Comparison of ENCODE assay signal across 20 cellular contexts in the genomic region with DNA sequence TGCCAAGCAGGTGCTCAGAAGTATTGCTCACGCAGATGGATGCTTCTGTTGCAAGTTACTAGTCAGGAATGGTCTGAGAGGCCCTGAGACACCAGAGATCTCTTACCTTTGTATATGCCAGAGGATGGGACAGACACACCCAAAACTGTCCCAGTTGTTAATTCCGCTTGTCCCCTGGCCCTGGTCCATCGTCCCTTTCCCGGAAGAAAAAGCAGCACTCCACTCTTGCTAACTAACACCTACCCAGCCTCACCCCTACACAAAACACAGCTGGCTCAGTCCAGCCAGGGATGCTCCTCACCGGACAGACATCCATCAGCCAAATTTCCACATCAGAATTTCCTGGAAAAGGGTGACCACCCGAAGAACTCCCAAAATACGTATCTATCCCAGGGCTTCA. TPM values are rescaled to one million over a fixed set of nuclear protein-coding genes. Genes with fewer than 3 reads are reported as not detected.
DNase-seq lines count a peak whose midpoint lies in the region; ATAC-seq and TF ChIP-seq lines count a peak whose summit lies in the region.
"Had no signal": no experiment of that assay in that cellular context is flagged by ENCODE, and none has a peak within 500 bp of the region (broad histone marks: within the 10 kb centered on the region; RNA-seq: fewer than 3 reads in every experiment).

No MANE protein-coding gene starts in this region.

- H3K36me3 Mint-ChIP-seq in nephron progenitor cell (ENCODE audit: low read depth), result peaks cover 22% of the 10 kb centered on the region
- H3K36me3 Mint-ChIP-seq in activated CD4-positive, alpha-beta memory T cell treated with anti-CD3 and anti-CD28 coated beads for 36 hours, result peaks cover 4% of the 10 kb centered on the region
- H3K36me3 Mint-ChIP-seq: CD4-positive, alpha-beta memory T cell had no signal

- H3K27me3 ChIP-seq in heart left ventricle, result peaks cover 0 to 16% (median 3%) of the 10 kb centered on the region in 9 donors
- peaks cover 0 to 45% (median 2%) of the 10 kb centered on the region in 4 donors for H3K27me3 ChIP-seq in esophagus muscularis mucosa
- no peaks in the 10 kb centered on the region for H3K27me3 ChIP-seq in tibial nerve
- H3K27me3 ChIP-seq: ovary had no signal

- DNase-seq in heart left ventricle, result no peak
- DNase-seq in Right ventricle myocardium superior, result no peak
- no peak for DNase-seq in esophagus muscularis mucosa (ENCODE audit: extremely low spot score)
- DNase-seq in nephron progenitor cell, result no peak
- no peak for DNase-seq in tibial nerve (ENCODE audit: low spot score in 2 of 2)
- no peak for DNase-seq in activated CD4-positive, alpha-beta memory T cell treated with anti-CD3 and anti-CD28 coated beads for 36 hours
- no peak for DNase-seq in NK-92 (lab: John Stamatoyannopoulos, UW; ENCODE audit: unreplicated experiment)
- DNase-seq in GM19240 (ENCODE audit: insufficient read length, low spot score), result no peak
- DNase-seq: activated naive CD4-positive, alpha-beta T cell; CD4-positive, alpha-beta memory T cell; DMS79 treated with DMSO at 0.1 percent for 48 hours; ovary; PC-3; stimulated activated CD4-positive, alpha-beta T cell treated with anti-CD3 and anti-CD28 coated beads, Interleukin-12 subunit alpha, Interleukin-12 subunit beta, amount 100 ng/mL, for 4 hours; T-helper 9 cell had no signal

- H3K27ac Mint-ChIP-seq in nephron progenitor cell, result no peak overlapping the region
- H3K27ac Mint-ChIP-seq in activated CD4-positive, alpha-beta memory T cell treated with anti-CD3 and anti-CD28 coated beads for 36 hours, result no peak overlapping the region
- H3K27ac Mint-ChIP-seq: CD4-positive, alpha-beta memory T cell; stimulated activated memory B cell treated with anti-CD40 and anti-IgM and Interleukin-4, amounts not matched to agents 10 μg/mL and 1 μg/mL and 100 μg/mL, for 72 hours had no signal

- no peak for TF ChIP-seq POLR2A in heart left ventricle (IDR thresholded peaks at IDR 0.05)
- TF ChIP-seq POLR2A in esophagus muscularis mucosa (IDR thresholded peaks at IDR 0.05; ENCODE audit: low read depth), result no peak
- TF ChIP-seq POLR2A in tibial nerve (IDR thresholded peaks at IDR 0.05), result no peak

- CTCF ChIA-PET in activated CD4-positive, alpha-beta memory T cell treated with anti-CD3 and anti-CD28 coated beads for 36 hours (lab: Charles Lee), result interaction anchor here (1.2 kb wide), 1 partner anchor 30 kb away, joined by 4 read pairs; no protein-coding TSS in a partner anchor

- intact Hi-C loops in heart left ventricle (cut with DNase I), result loop anchor here in 4 of 10 donors (5.0 to 10.0 kb wide), 4 partner anchors 74 to 84 kb away; no protein-coding TSS in a partner anchor
- intact Hi-C loops in Right ventricle myocardium superior (cut with DNase I), result loop anchor here (10.0 kb wide), 1 partner anchor 72 kb away; no protein-coding TSS in a partner anchor
- intact Hi-C loops in esophagus muscularis mucosa (cut with DNase I), result no loop called here
- intact Hi-C loops in activated CD4-positive, alpha-beta memory T cell treated with anti-CD3 and anti-CD28 coated beads for 36 hours (cut with micrococcal nuclease), result no loop called here

- peak overlapping the region in 4 of 12 donors; percentile 42 to 84 (median 72) for H3K27ac ChIP-seq in heart left ventricle
- H3K27ac ChIP-seq in esophagus muscularis mucosa (replicated peaks in 1 of 4), result peak overlapping the region in 3 of 4 donors; percentile 53 to 73 (median 70)
- no peak overlapping the region for H3K27ac ChIP-seq in tibial nerve
- H3K27ac ChIP-seq: ascending aorta, HL-60, ovary had no signal

- peaks cover 23% of the 10 kb centered on the region for H3K4me1 Mint-ChIP-seq in nephron progenitor cell
- peaks cover 3% of the 10 kb centered on the region for H3K4me1 Mint-ChIP-seq in activated CD4-positive, alpha-beta memory T cell treated with anti-CD3 and anti-CD28 coated beads for 36 hours (ENCODE audit: low read depth)

- H3K4me1 ChIP-seq in heart left ventricle (peaks cover 0 to 35% (median 5%) of the 10 kb centered on the region in 12 donors), esophagus muscularis mucosa (peaks cover 0 to 35% (median 33%) of the 10 kb centered on the region in 4 donors), tibial nerve (peaks cover 0 to 22% (median 4%) of the 10 kb centered on the region in 4 donors)
- H3K4me1 ChIP-seq: ascending aorta, HAP-1 had no signal

- H3K4me3 ChIP-seq in heart left ventricle, result peak overlapping the region in 8 of 12 donors; percentile 64 to 84 (median 78)
- peak overlapping the region; percentile 72 to 85 (median 76) for H3K4me3 ChIP-seq in esophagus muscularis mucosa
- peak overlapping the region in 3 of 4 donors; percentile 50 to 84 (median 62) for H3K4me3 ChIP-seq in tibial nerve
- H3K4me3 ChIP-seq: HAP-1, K562 had no signal

- H3K9me3 ChIP-seq in heart left ventricle (peaks cover 0 to 20% (median 13%) of the 10 kb centered on the region in 12 donors), esophagus muscularis mucosa (peaks cover 0 to 16% (median 13%) of the 10 kb centered on the region in 4 donors), tibial nerve (peaks cover 0 to 26% (median 2%) of the 10 kb centered on the region in 4 donors)
- H3K9me3 ChIP-seq: HAP-1, ovary had no signal

- peaks cover 76% of the 10 kb centered on the region for H3K27me3 Mint-ChIP-seq in nephron progenitor cell (ENCODE audit: low read depth, poor library complexity)
- H3K27me3 Mint-ChIP-seq in activated CD4-positive, alpha-beta memory T cell treated with anti-CD3 and anti-CD28 coated beads for 36 hours, result peaks cover 28% of the 10 kb centered on the region

- peaks cover 43% of the 10 kb centered on the region for H3K9me3 Mint-ChIP-seq in nephron progenitor cell
- H3K9me3 Mint-ChIP-seq in activated CD4-positive, alpha-beta memory T cell treated with anti-CD3 and anti-CD28 coated beads for 36 hours, result peaks cover 29% of the 10 kb centered on the region

- H3K36me3 ChIP-seq in heart left ventricle, result no peaks in the 10 kb centered on the region
- peaks cover 0 to 3% (median 0%) of the 10 kb centered on the region in 4 donors for H3K36me3 ChIP-seq in esophagus muscularis mucosa
- peaks cover 0 to 12% (median 0%) of the 10 kb centered on the region in 3 donors for H3K36me3 ChIP-seq in tibial nerve
- H3K36me3 ChIP-seq: ascending aorta, HAP-1, ovary had no signal

- peak overlapping the region; percentile 13 for H3K4me3 Mint-ChIP-seq in nephron progenitor cell
- H3K4me3 Mint-ChIP-seq in activated CD4-positive, alpha-beta memory T cell treated with anti-CD3 and anti-CD28 coated beads for 36 hours, result no peak overlapping the region
- H3K4me3 Mint-ChIP-seq: stimulated activated memory B cell treated with anti-CD40 and anti-IgM and Interleukin-4, amounts not matched to agents 10 μg/mL and 1 μg/mL and 100 μg/mL, for 72 hours had no signal

- ATAC-seq in heart left ventricle, result no peak
- no peak for ATAC-seq in Right ventricle myocardium superior (ENCODE audit: poor library complexity)
- ATAC-seq: K562; PC-3; stimulated activated memory B cell treated with anti-CD40 and anti-IgM and Interleukin-4, amounts not matched to agents 10 μg/mL and 1 μg/mL and 100 μg/mL, for 72 hours had no signal

- POLR2A ChIA-PET in activated CD4-positive, alpha-beta memory T cell treated with anti-CD3 and anti-CD28 coated beads for 36 hours (lab: Charles Lee), result no interaction called here

- no peak for TF ChIP-seq CTCF in heart left ventricle (IDR thresholded peaks at IDR 0.05)
- TF ChIP-seq CTCF in esophagus muscularis mucosa (IDR thresholded peaks at IDR 0.05), result no peak
- TF ChIP-seq CTCF in nephron progenitor cell (IDR thresholded peaks at IDR 0.05), result no peak
- TF ChIP-seq CTCF in tibial nerve (IDR thresholded peaks at IDR 0.05), result no peak

- TF ChIP-seq EP300 in esophagus muscularis mucosa (IDR thresholded peaks at IDR 0.05), result no peak
- TF ChIP-seq EP300 in tibial nerve (IDR thresholded peaks at IDR 0.05), result no peak

- 74 to 84% (median 77%) methylated on average over 7 of the region's 7 CpGs for WGBS in heart left ventricle, 4 donors
- 78% methylated on average over 7 of the region's 7 CpGs for WGBS in esophagus muscularis mucosa
- WGBS in tibial nerve, 2 donors, result 80 to 87% methylated on average over 7 of the region's 7 CpGs

RNA-seq across cellular contexts. Expression of a gene that starts 2.0 kb away (rescaled TPM):
- total RNA-seq in heart left ventricle (10 to 100 TPM; 34.5 to 86.5 (median 65.4) TPM), Right ventricle myocardium superior (72.1 TPM), esophagus muscularis mucosa (100 to 1,000 TPM in 1 of 4 donors, 10 to 100 TPM in 3; 77.3 to 124 (median 86.7) TPM), tibial nerve (100 to 1,000 TPM; 242 to 309 (median 264) TPM)
- 10 to 100 TPM; 19.4 to 52.2 TPM for polyA plus RNA-seq in heart left ventricle
- under 1 TPM; 0.24 to 0.26 TPM for total RNA-seq in activated CD4-positive, alpha-beta memory T cell treated with anti-CD3 and anti-CD28 coated beads for 36 hours
- total RNA-seq: PC-3 had no signal
- polyA plus RNA-seq: K562 had no signal

Comparison
In these comparisons a context has a peak if more than half of its experiments do, and no peak if none do; other contexts are left out.
1. H3K27ac ChIP-seq: peak in esophagus muscularis mucosa (3 of 4); none in tibial nerve (0 of 4).
2. RNA of a gene that starts 2.0 kb away (total RNA-seq): 242 to 309 TPM in tibial nerve, 77.3 to 124 TPM in esophagus muscularis mucosa, 72.1 TPM in Right ventricle myocardium superior (single experiment) and 34.5 to 86.5 TPM in heart left ventricle; 0.24 to 0.26 TPM in activated CD4-positive, alpha-beta memory T cell treated with anti-CD3 and anti-CD28 coated beads for 36 hours; every median in the first group is over 10 times any median in the second.
3. Peak in every context shown above with its lines, with median percentiles within 50 percentile points of each other: H3K4me3 ChIP-seq.